Comparison of ENCODE assay signal across 10 cellular contexts in the genomic region with DNA sequence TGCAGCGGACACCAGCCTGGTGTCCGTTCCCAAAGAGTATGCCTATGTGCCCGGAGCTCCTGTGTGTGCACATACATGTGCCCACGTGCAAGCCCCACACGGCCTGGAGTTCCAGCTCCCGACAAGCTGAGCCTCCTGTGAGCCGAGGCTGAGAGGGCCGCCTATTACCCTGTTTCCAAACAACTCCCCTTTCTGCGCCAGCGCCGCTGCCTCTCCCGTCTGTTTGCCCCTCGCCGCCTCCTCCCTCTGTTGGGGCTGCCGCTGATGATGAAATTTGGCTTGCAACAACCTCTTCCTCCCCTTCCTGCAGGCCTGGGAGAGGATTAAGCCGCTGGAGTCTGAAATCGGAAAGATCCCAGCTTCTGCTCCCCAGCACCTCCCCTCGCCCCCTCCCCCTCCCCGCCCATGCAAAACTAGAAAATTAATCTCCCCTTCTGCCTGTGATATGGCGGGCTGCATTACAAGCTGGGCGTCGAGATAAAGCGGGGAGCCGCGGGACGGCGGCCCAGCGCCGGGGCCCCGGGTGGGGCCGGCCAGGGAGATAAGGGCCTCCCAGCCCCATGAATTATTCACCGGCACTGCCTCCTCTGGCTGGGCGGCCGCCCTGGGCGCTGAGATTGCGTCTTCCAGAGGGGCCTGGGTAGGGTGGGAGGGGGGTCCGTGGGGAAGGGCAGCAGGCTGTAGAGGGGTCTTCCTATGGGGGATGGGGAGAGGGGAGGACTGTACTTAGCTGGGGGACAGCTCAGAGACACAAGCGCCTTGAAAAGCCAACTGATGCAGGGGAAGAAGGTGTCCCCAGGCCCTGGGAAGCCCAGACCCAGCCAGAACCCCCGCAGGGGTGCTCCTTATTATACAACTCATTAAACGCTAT. TPM values are rescaled to one million over a fixed set of nuclear protein-coding genes. Genes with fewer than 3 reads are reported as not detected.
DNase-seq lines count a peak whose midpoint lies in the region; ATAC-seq and TF ChIP-seq lines count a peak whose summit lies in the region.
"Had no signal": no experiment of that assay in that cellular context is flagged by ENCODE, and none has a peak within 500 bp of the region (broad histone marks: within the 10 kb centered on the region; RNA-seq: fewer than 3 reads in every experiment).

No MANE protein-coding gene starts in this region.

- no peak for TF ChIP-seq CTCF in omental fat pad (IDR thresholded peaks at IDR 0.05)

- ATAC-seq in omental fat pad (ENCODE audit: low FRiP score) = peak; percentile 90
- ATAC-seq in GM21825 (IDR thresholded peaks at IDR 0.05; ENCODE audit: unreplicated experiment) = no peak

- DNase-seq in CMK (ENCODE audit: low read depth) (peak; percentile 96), NOMO-1 treated with DMSO at 0.1 percent for 48 hours (lab: John Stamatoyannopoulos, UW; ENCODE audit: unreplicated experiment) (peak; percentile 76), fibroblast of peridontal ligament (ENCODE audit: extremely low read depth) (peak; percentile 65), omental fat pad (ENCODE audit: low spot score) (no peak), COR-L47 (lab: John Stamatoyannopoulos, UW) (no peak), NCI-H748 treated with DMSO at 0.1 percent for 48 hours (lab: John Stamatoyannopoulos, UW) (no peak), T1000 (lab: John Stamatoyannopoulos, UW) (no peak)

RNA-seq across cellular contexts. Expression of a gene that starts 6.8 kb away (rescaled TPM):
- total RNA-seq in omental fat pad = 1 to 10 TPM in 3 of 4 donors, under 1 TPM in 1; 0.69 to 3.8 (median 1.4) TPM
- total RNA-seq: lung microvascular endothelial cell had no signal

RNA-seq across cellular contexts. Expression of a gene that starts 25.4 kb away (rescaled TPM):
- total RNA-seq in omental fat pad = 10 to 100 TPM in 2 of 4 donors, 1 to 10 TPM in 2; 5.2 to 15.3 (median 8.5) TPM

RNA-seq across cellular contexts. Expression of a gene that starts 34.5 kb away (rescaled TPM):
- total RNA-seq in omental fat pad = 10 to 100 TPM; 47.7 to 80.8 (median 57.3) TPM

RNA-seq across cellular contexts. Expression of a gene that starts 53.2 kb away (rescaled TPM):
- 1,000 to 10,000 TPM in 3 of 4 donors, 100 to 1,000 TPM in 1; 689 to 2,989 (median 2,080) TPM for total RNA-seq in omental fat pad
- total RNA-seq: SJSA1 had no signal

Comparison
In these comparisons a context has a peak if more than half of its experiments do, and no peak if none do; other contexts are left out.
1. DNase-seq: peak in CMK (single experiment), NOMO-1 treated with DMSO at 0.1 percent for 48 hours (single experiment) and fibroblast of peridontal ligament (single experiment); none in omental fat pad (single experiment), COR-L47 (single experiment), NCI-H748 treated with DMSO at 0.1 percent for 48 hours (single experiment) and T1000 (single experiment).